ENCODE assay signal across 8 cellular contexts in genomic region chr2:229133155-229133772, GRCh38.
DNase-seq lines count a peak whose midpoint lies in the region; ATAC-seq and TF ChIP-seq lines count a peak whose summit lies in the region.

No MANE protein-coding gene starts in this region.

- H3K4me3 ChIP-seq in NT2/D1 (ENCODE audit: insufficient read length, low read depth): no peak overlapping the region
- no peak overlapping the region for H3K4me3 ChIP-seq in suprapubic skin

- TF ChIP-seq POLR2A in suprapubic skin (IDR thresholded peaks at IDR 0.05): no peak

- DNase-seq in 8988T (peak; percentile 8), HEK293T (ENCODE audit: extremely low spot score) (peak; percentile 11), NT2/D1 (ENCODE audit: low read depth, low spot score) (peak; percentile 50), fibroblast of peridontal ligament (ENCODE audit: extremely low read depth) (peak; percentile 10), putamen (ENCODE audit: low spot score) (peak; percentile 35), suprapubic skin (ENCODE audit: low spot score in 2 of 2) (no peak), NCI-H446 treated with DMSO at 0.1 percent for 48 hours (lab: John Stamatoyannopoulos, UW) (no peak)

- H3K4me1 ChIP-seq in NT2/D1 (ENCODE audit: insufficient read depth, insufficient read length) (no peaks in the 10 kb centered on the region), suprapubic skin (peaks cover 9% of the 10 kb centered on the region)

- TF ChIP-seq EP300 in suprapubic skin (IDR thresholded peaks at IDR 0.05): no peak

- H3K9me3 ChIP-seq in NT2/D1 (ENCODE audit: insufficient read depth, low read length) (no peaks in the 10 kb centered on the region; the same call in 1 of the 2 replicates), suprapubic skin (no peaks in the 10 kb centered on the region)

- POLR2A ChIA-PET in HEK293T (lab: Yijun Ruan, JAX): no interaction called here

- peak in 1 of 2 donors; percentile 28 for TF ChIP-seq CTCF in suprapubic skin (IDR thresholded peaks at IDR 0.05)

- CTCF ChIA-PET in HEK293T (lab: Yijun Ruan, JAX): no interaction called here

- WGBS in suprapubic skin: 49% methylated on average over 5 of the region's 5 CpGs

- ATAC-seq in HG03159 (IDR thresholded peaks at IDR 0.05; ENCODE audit: unreplicated experiment): no peak

- no peaks in the 10 kb centered on the region for H3K36me3 ChIP-seq in NT2/D1 (ENCODE audit: insufficient read depth, insufficient read length, low read length)
- H3K36me3 ChIP-seq in suprapubic skin: peaks cover 3% of the 10 kb centered on the region

- no peak overlapping the region for H3K27ac ChIP-seq in suprapubic skin

- no peak overlapping the region for H3K9ac ChIP-seq in NT2/D1 (ENCODE audit: insufficient read length, low read depth)

- H3K27me3 ChIP-seq in NT2/D1 (ENCODE audit: insufficient read depth, insufficient read length) (no peaks in the 10 kb centered on the region), suprapubic skin (no peaks in the 10 kb centered on the region)

TF ChIP-seq in HEK293T, 16 proteins besides CTCF, POLR2A, EP300 and RAD21:
- TF ChIP-seq SP1 (IDR thresholded peaks at IDR 0.05) (no peak), NFRKB (IDR thresholded peaks at IDR 0.05) (no peak), SUZ12 (IDR thresholded peaks at IDR 0.05) (no peak), ZNF384 (IDR thresholded peaks at IDR 0.05) (no peak), TARDBP (IDR thresholded peaks at IDR 0.05) (no peak), FOXK2 (IDR thresholded peaks at IDR 0.05) (no peak), L3MBTL2 (conservative IDR thresholded peaks at IDR 0.05) (no peak), FOXM1 (IDR thresholded peaks at IDR 0.05; ENCODE audit: borderline replicate concordance) (no peak), HDGF (IDR thresholded peaks at IDR 0.05; ENCODE audit: borderline replicate concordance) (no peak), BHLHE40 (IDR thresholded peaks at IDR 0.05; ENCODE audit: borderline replicate concordance) (no peak), ELF4 (IDR thresholded peaks at IDR 0.05) (no peak), FOXA1 (IDR thresholded peaks at IDR 0.05) (no peak), ARNT (IDR thresholded peaks at IDR 0.05) (no peak), CTBP1 (IDR thresholded peaks at IDR 0.05; ENCODE audit: borderline replicate concordance) (no peak), LEF1 (IDR thresholded peaks at IDR 0.05; ENCODE audit: borderline replicate concordance) (no peak)
- TF ChIP-seq, protein P1, sequence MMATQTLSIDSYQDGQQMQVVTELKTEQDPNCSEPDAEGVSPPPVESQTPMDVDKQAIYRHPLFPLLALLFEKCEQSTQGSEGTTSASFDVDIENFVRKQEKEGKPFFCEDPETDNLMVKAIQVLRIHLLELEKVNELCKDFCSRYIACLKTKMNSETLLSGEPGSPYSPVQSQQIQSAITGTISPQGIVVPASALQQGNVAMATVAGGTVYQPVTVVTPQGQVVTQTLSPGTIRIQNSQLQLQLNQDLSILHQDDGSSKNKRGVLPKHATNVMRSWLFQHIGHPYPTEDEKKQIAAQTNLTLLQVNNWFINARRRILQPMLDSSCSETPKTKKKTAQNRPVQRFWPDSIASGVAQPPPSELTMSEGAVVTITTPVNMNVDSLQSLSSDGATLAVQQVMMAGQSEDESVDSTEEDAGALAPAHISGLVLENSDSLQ (IDR thresholded peaks at IDR 0.05): no peak

Comparison
In these comparisons a context has a peak if more than half of its experiments do, and no peak if none do; other contexts are left out.
1. DNase-seq: peak in 8988T (single experiment), HEK293T (single experiment), NT2/D1 (single experiment), fibroblast of peridontal ligament (single experiment) and putamen (single experiment); none in suprapubic skin (0 of 2) and NCI-H446 treated with DMSO at 0.1 percent for 48 hours (single experiment).